8 cellular contexts compared by ENCODE assay signal in the genomic region with DNA sequence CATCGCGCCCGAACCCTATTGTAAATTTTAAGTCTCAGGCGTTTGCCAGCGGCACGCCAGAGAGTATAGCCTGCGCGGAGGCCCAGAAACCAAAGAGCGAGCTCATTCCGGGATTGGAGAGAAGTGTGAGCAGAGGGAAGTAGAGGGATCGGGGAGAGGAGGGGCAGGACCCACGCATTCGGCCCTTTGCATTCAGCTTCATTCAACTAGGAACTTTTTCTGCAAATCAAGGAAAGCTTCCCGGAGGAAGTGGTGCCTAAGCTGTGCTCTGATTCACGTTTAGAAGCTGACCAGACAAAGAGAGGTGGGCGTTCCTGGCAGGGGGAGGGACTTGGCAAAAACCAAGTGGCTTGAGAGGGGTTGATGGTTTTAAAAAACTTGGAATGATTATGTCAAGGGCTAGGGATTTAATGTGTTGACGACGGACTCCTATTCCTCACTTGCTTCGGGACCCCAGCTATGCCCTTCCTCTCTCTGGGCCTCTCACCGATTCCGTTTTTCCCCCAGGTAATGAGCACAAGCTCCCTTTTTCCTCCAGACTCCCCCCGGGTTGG. TPM values are rescaled to one million over a fixed set of nuclear protein-coding genes. Genes with fewer than 3 reads are reported as not detected.
DNase-seq lines count a peak whose midpoint lies in the region; ATAC-seq and TF ChIP-seq lines count a peak whose summit lies in the region.

No MANE protein-coding gene starts in this region.

- peak overlapping the region; percentile 85 for H3K4me3 Mint-ChIP-seq in stimulated activated memory B cell treated with anti-CD40 and anti-IgM and Interleukin-4, amounts not matched to agents 10 μg/mL and 1 μg/mL and 100 μg/mL, for 72 hours

- H3K27ac Mint-ChIP-seq in stimulated activated memory B cell treated with anti-CD40 and anti-IgM and Interleukin-4, amounts not matched to agents 10 μg/mL and 1 μg/mL and 100 μg/mL, for 72 hours: peak overlapping the region; percentile 96

- no peaks in the 10 kb centered on the region for H3K27me3 ChIP-seq in MG63

- no peak for TF ChIP-seq CTCF in coronary artery (IDR thresholded peaks at IDR 0.05)

- DNase-seq in DMS79 treated with DMSO at 0.1 percent for 48 hours (lab: John Stamatoyannopoulos, UW) (peak; percentile 92), MG63 (peak; percentile 88), SHP77 treated with DMSO at 0.1 percent for 48 hours (lab: John Stamatoyannopoulos, UW) (peak; percentile 97), coronary artery (ENCODE audit: low spot score) (no peak), left kidney (ENCODE audit: low read depth, low spot score) (peak; percentile 95), HK-2 (ENCODE audit: unreplicated experiment) (no peak)

- H3K36me3 Mint-ChIP-seq in stimulated activated memory B cell treated with anti-CD40 and anti-IgM and Interleukin-4, amounts not matched to agents 10 μg/mL and 1 μg/mL and 100 μg/mL, for 72 hours: peaks cover 19% of the 10 kb centered on the region

- no peaks in the 10 kb centered on the region for H3K9me3 Mint-ChIP-seq in stimulated activated memory B cell treated with anti-CD40 and anti-IgM and Interleukin-4, amounts not matched to agents 10 μg/mL and 1 μg/mL and 100 μg/mL, for 72 hours

- peak overlapping the region; percentile 85 to 92 for H3K27ac ChIP-seq in coronary artery

- H3K36me3 ChIP-seq in MG63: peaks cover 26% of the 10 kb centered on the region

- peak overlapping the region; percentile 49 for H3K4me3 ChIP-seq in MG63
- peak overlapping the region; percentile 63 for H3K4me3 ChIP-seq in coronary artery

- no peaks in the 10 kb centered on the region for H3K9me3 ChIP-seq in MG63

- no peaks in the 10 kb centered on the region for H3K27me3 Mint-ChIP-seq in stimulated activated memory B cell treated with anti-CD40 and anti-IgM and Interleukin-4, amounts not matched to agents 10 μg/mL and 1 μg/mL and 100 μg/mL, for 72 hours

- H3K4me1 Mint-ChIP-seq in stimulated activated memory B cell treated with anti-CD40 and anti-IgM and Interleukin-4, amounts not matched to agents 10 μg/mL and 1 μg/mL and 100 μg/mL, for 72 hours: peaks cover 69% of the 10 kb centered on the region

- peak; percentile 24 for ATAC-seq in GM21526 (IDR thresholded peaks at IDR 0.05; ENCODE audit: low FRiP score, unreplicated experiment)
- peak; percentile 17 for ATAC-seq in stimulated activated memory B cell treated with anti-CD40 and anti-IgM and Interleukin-4, amounts not matched to agents 10 μg/mL and 1 μg/mL and 100 μg/mL, for 72 hours

RNA-seq across cellular contexts. Expression of a gene that starts 0.9 kb away (rescaled TPM):
- total RNA-seq in MG63 (2014; rRNA removed; shearing (Covaris generic); ENCODE audit: low replicate concordance): 705 and 777 TPM in 2 replicates

RNA-seq across cellular contexts. Expression of a gene that starts 10.5 kb away (rescaled TPM):
- 3.0 TPM in 1 of 2 replicates, not detected in the other for total RNA-seq in MG63 (2014; rRNA removed; shearing (Covaris generic); ENCODE audit: low replicate concordance)

RNA-seq across cellular contexts. Expression of a gene that starts 10.6 kb away (rescaled TPM):
- 64.1 and 104 TPM in 2 replicates for total RNA-seq in MG63 (2014; rRNA removed; shearing (Covaris generic); ENCODE audit: low replicate concordance)

RNA-seq across cellular contexts. Expression of a gene that starts 13.2 kb away (rescaled TPM):
- total RNA-seq in MG63 (2014; rRNA removed; shearing (Covaris generic); ENCODE audit: low replicate concordance): 0.33 and 1.4 TPM in 2 replicates

RNA-seq across cellular contexts. Expression of a gene that starts 14.7 kb away (rescaled TPM):
- not detected in 2 replicates for total RNA-seq in MG63 (2014; rRNA removed; shearing (Covaris generic); ENCODE audit: low replicate concordance)

Comparison
In these comparisons a context has a peak if more than half of its experiments do, and no peak if none do; other contexts are left out.
1. DNase-seq: peak in DMS79 treated with DMSO at 0.1 percent for 48 hours (single experiment), MG63 (single experiment), SHP77 treated with DMSO at 0.1 percent for 48 hours (single experiment) and left kidney (single experiment); none in coronary artery (single experiment) and HK-2 (single experiment).